In genomic region chr20:31923388-31924271, GRCh38 we compare ENCODE assay signal across 12 cellular contexts. TPM values are rescaled to one million over a fixed set of nuclear protein-coding genes. Genes with fewer than 3 reads are reported as not detected.
A peak's percentile ranks its signal among the peaks of the same experiment; 100 is the strongest.
DNase-seq lines count a peak whose midpoint lies in the region; ATAC-seq lines count a peak whose summit lies in the region.
"Had no signal": no experiment of that assay in that cellular context is flagged by ENCODE, and none has a peak within 500 bp of the region (broad histone marks: within the 10 kb centered on the region; RNA-seq: fewer than 3 reads in every experiment).

No MANE protein-coding gene starts in this region.

- peak overlapping the region; percentile 27 for H3K23ac ChIP-seq in neuronal stem cell (ENCODE audit: low read depth, low read length, poor library complexity)

- in situ Hi-C loops in KBM-7 (cut with MboI; ENCODE audit: low pct_unique_long_range_greater_than_20kb, low sequenced_read_pairs) = no loop called here

- no peak overlapping the region for H3K27ac ChIP-seq in neuronal stem cell (replicated peaks; ENCODE audit: low read length)
- H3K27ac ChIP-seq: esophagus squamous epithelium, prostate gland had no signal

- H3K4me3 ChIP-seq in neuronal stem cell (ENCODE audit: low read length in 2 of 2) = no peak overlapping the region
- H3K4me3 ChIP-seq: esophagus squamous epithelium, prostate gland had no signal

- H3K36me3 ChIP-seq in neuronal stem cell (replicated peaks in 1 of 2; ENCODE audit: control insufficient read depth in 2 of 2, insufficient read depth in 2 of 2, low read length in 2 of 2) = no peaks in the 10 kb centered on the region
- H3K36me3 ChIP-seq: esophagus squamous epithelium, prostate gland had no signal

- peak overlapping the region; percentile 58 for H3K14ac ChIP-seq in neuronal stem cell (ENCODE audit: low read length)

- H4K91ac ChIP-seq in neuronal stem cell (ENCODE audit: low read depth, low read length, poor library complexity) = peak overlapping the region; percentile 22

- peaks cover 0 to 7% of the 10 kb centered on the region in 2 donors for H3K4me1 ChIP-seq in neuronal stem cell (ENCODE audit: control insufficient read depth in 2 of 2, insufficient read depth in 1 of 2, low read depth in 1 of 2, low read length in 2 of 2)
- H3K4me1 ChIP-seq: prostate gland had no signal

- no CpG with 5 or more reads among the region's 13 CpGs for WGBS in neuronal stem cell (ENCODE audit: extremely low coverage in 2 of 2, insufficient read length in 2 of 2, insufficient replicate concordance in 1 of 2), 2 donors

- H3K79me1 ChIP-seq in neuronal stem cell (ENCODE audit: low read depth, low read length) = no peaks in the 10 kb centered on the region

- peak overlapping the region; percentile 54 for H3K18ac ChIP-seq in neuronal stem cell (ENCODE audit: low read length)

- ATAC-seq in GM18861 (IDR thresholded peaks at IDR 0.05; ENCODE audit: unreplicated experiment) (peak; percentile 57), GM21723 (IDR thresholded peaks at IDR 0.05; ENCODE audit: unreplicated experiment) (peak; percentile 68), GM18873 (IDR thresholded peaks at IDR 0.05; ENCODE audit: low FRiP score, unreplicated experiment) (no peak)

- no peak overlapping the region for H2BK5ac ChIP-seq in neuronal stem cell (ENCODE audit: low read length)

- H3K4me2 ChIP-seq in neuronal stem cell (ENCODE audit: insufficient read depth, low read length, poor library complexity, severe bottlenecking) = no peak overlapping the region

- no peaks in the 10 kb centered on the region for H3K9me3 ChIP-seq in neuronal stem cell (replicated peaks in 1 of 2; ENCODE audit: control insufficient read depth in 2 of 2, insufficient read depth in 1 of 2, low read depth in 1 of 2, low read length in 2 of 2)
- H3K9me3 ChIP-seq: esophagus squamous epithelium, prostate gland had no signal

- no peak overlapping the region for H2BK120ac ChIP-seq in neuronal stem cell (ENCODE audit: low read depth, low read length)

- H2BK12ac ChIP-seq in neuronal stem cell (ENCODE audit: low read length) = peak overlapping the region; percentile 82

- DNase-seq in KBM-7 (peak; percentile 64), neuronal stem cell (ENCODE audit: low spot score) (no peak), NCI-H226 (no peak), NCI-H1048 (lab: John Stamatoyannopoulos, UW) (no peak)
- DNase-seq: activated CD4-positive, alpha-beta T cell treated with anti-CD3 and anti-CD28 coated beads, Interleukin-2, amount 10 ng/mL, durations not matched to agents 7 days and 5 days; esophagus squamous epithelium; Kasumi-1; kidney glomerular epithelial cell had no signal

- H4K8ac ChIP-seq in neuronal stem cell (ENCODE audit: low read depth, low read length) = peak overlapping the region; percentile 10

- no peak overlapping the region for H3K9ac ChIP-seq in neuronal stem cell (ENCODE audit: low read depth, low read length, poor library complexity)

- H2BK15ac ChIP-seq in neuronal stem cell (ENCODE audit: low read length) = peak overlapping the region; percentile 34

- peaks cover 0 to 7% (median 0%) of the 10 kb centered on the region in 3 experiments for H3K27me3 ChIP-seq in neuronal stem cell (ENCODE audit: control insufficient read depth in 3 of 3, insufficient read depth in 3 of 3, low read depth in 1 of 3, low read length in 3 of 3)

- H2AK5ac ChIP-seq in neuronal stem cell (ENCODE audit: low read depth, low read length) = peak overlapping the region; percentile 87

- peak overlapping the region; percentile 78 for H3K4ac ChIP-seq in neuronal stem cell (ENCODE audit: low read length)

- H2AFZ ChIP-seq in neuronal stem cell (ENCODE audit: low read length) = no peak overlapping the region

RNA-seq across cellular contexts. Expression of gene PDRG1, which starts 28.2 kb away (rescaled TPM):
- 20.2 TPM for polyA plus RNA-seq in neuronal stem cell (2013, experiment 1 of 2)
- 20.3 TPM for polyA plus RNA-seq in neuronal stem cell (2013, experiment 2 of 2)

RNA-seq across cellular contexts. Expression of gene XKR7, which starts 44.3 kb away (rescaled TPM):
- polyA plus RNA-seq in neuronal stem cell (2013, experiment 1 of 2) = 0.06 TPM
- 0.07 TPM for polyA plus RNA-seq in neuronal stem cell (2013, experiment 2 of 2)

RNA-seq across cellular contexts. Expression of gene TTLL9, which starts 53.2 kb away (rescaled TPM):
- polyA plus RNA-seq in neuronal stem cell (2013, experiment 1 of 2) = 0.38 TPM
- 0.48 TPM for polyA plus RNA-seq in neuronal stem cell (2013, experiment 2 of 2)

RNA-seq across cellular contexts. Expression of gene DUSP15, which starts 53.3 kb away (rescaled TPM):
- polyA plus RNA-seq in neuronal stem cell (2013, experiment 1 of 2) = 2.1 TPM
- 2.1 TPM for polyA plus RNA-seq in neuronal stem cell (2013, experiment 2 of 2)
